Comparison of ENCODE assay signal across 10 cellular contexts in the genomic region with DNA sequence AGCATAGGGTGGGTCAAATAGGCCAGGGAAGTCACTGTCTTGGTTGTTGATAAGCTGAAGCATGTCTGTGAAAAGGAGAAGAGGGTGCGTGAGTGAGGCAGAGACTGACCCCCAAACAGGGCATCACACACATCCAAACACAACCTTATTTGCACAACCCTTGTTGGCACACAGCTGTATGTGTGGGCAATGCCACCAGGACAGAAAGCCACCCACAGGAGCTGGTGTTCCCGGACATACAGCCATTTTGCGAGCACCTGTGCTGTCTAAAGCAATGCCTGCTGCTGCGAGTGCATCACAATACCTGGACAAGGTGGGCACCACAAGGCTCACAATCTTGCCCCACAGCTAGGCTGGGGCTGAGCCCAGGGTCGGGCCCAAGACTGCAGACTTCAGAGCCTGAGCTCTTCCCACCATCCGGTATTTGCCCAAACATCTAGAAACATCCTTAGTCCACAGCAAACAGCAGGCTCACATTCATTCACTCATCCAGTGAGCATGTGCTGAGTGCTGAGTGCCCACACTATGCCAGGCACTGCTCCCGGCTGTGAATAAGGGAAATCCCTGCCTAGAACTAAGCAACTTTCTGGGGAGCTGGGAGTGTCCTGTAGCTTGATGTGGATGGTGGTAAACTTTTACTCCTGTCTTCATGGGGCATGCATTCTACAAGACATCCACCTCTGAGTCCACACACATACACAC. TPM values are rescaled to one million over a fixed set of nuclear protein-coding genes. Genes with fewer than 3 reads are reported as not detected.
DNase-seq lines count a peak whose midpoint lies in the region; ATAC-seq, FAIRE-seq and TF ChIP-seq lines count a peak whose summit lies in the region.
"Had no signal": no experiment of that assay in that cellular context is flagged by ENCODE, and none has a peak within 500 bp of the region (broad histone marks: within the 10 kb centered on the region; RNA-seq: fewer than 3 reads in every experiment).

No MANE protein-coding gene starts in this region.

- no peaks in the 10 kb centered on the region for H3K9me3 ChIP-seq in spleen
- H3K9me3 ChIP-seq in esophagus muscularis mucosa, result no peaks in the 10 kb centered on the region
- H3K9me3 ChIP-seq: tibial artery had no signal

- no peak for TF ChIP-seq POLR2A in spleen (IDR thresholded peaks at IDR 0.05)
- no peak for TF ChIP-seq POLR2A in esophagus muscularis mucosa (IDR thresholded peaks at IDR 0.05; ENCODE audit: low read depth)

- H3K4me3 ChIP-seq in spleen, result no peak overlapping the region
- peak overlapping the region in 1 of 4 donors; percentile 55 for H3K4me3 ChIP-seq in esophagus muscularis mucosa

- H3K27ac Mint-ChIP-seq in activated naive CD4-positive, alpha-beta T cell treated with anti-CD3 and anti-CD28 coated beads for 36 hours, result peak overlapping the region; percentile 77
- peak overlapping the region; percentile 5 to 80 for H3K27ac Mint-ChIP-seq in activated naive CD4-positive, alpha-beta T cell treated with anti-CD3 and anti-CD28 coated beads, Interleukin-2, amount 50 U/mL, for 72 hours

- FAIRE-seq in urothelium cell line (lab: Jason Lieb, UNC), result peak; percentile 32

- H3K9me3 Mint-ChIP-seq in activated naive CD4-positive, alpha-beta T cell treated with anti-CD3 and anti-CD28 coated beads for 36 hours, result no peaks in the 10 kb centered on the region
- H3K9me3 Mint-ChIP-seq in activated naive CD4-positive, alpha-beta T cell treated with anti-CD3 and anti-CD28 coated beads, Interleukin-2, amount 50 U/mL, for 72 hours, result no peaks in the 10 kb centered on the region

- H3K27ac ChIP-seq in layer of hippocampus (ENCODE audit: low read depth, low read length), result peak overlapping the region; percentile 86
- H3K27ac ChIP-seq in spleen, result no peak overlapping the region
- H3K27ac ChIP-seq in esophagus muscularis mucosa (replicated peaks in 1 of 4), result peak overlapping the region in 1 of 4 donors; percentile 20

- no peaks in the 10 kb centered on the region for H3K27me3 Mint-ChIP-seq in activated naive CD4-positive, alpha-beta T cell treated with anti-CD3 and anti-CD28 coated beads for 36 hours (ENCODE audit: low read depth)

- TF ChIP-seq CTCF in spleen (IDR thresholded peaks at IDR 0.05 in 8 of 11, conservative IDR thresholded peaks at IDR 0.05 in 3 of 11), result no peak
- TF ChIP-seq CTCF in esophagus muscularis mucosa (IDR thresholded peaks at IDR 0.05), result no peak

- H3K36me3 ChIP-seq in spleen (peaks cover 0 to 48% (median 27%) of the 10 kb centered on the region in 6 donors), esophagus muscularis mucosa (peaks cover 11 to 52% (median 38%) of the 10 kb centered on the region in 4 donors)

- TF ChIP-seq EP300 in esophagus muscularis mucosa (IDR thresholded peaks at IDR 0.05), result no peak

- peaks cover 68% of the 10 kb centered on the region for H3K4me1 Mint-ChIP-seq in activated naive CD4-positive, alpha-beta T cell treated with anti-CD3 and anti-CD28 coated beads for 36 hours (ENCODE audit: low read depth)

- intact Hi-C loops in activated naive CD4-positive, alpha-beta T cell treated with anti-CD3 and anti-CD28 coated beads for 36 hours (cut with micrococcal nuclease), result loop anchor here (5.0 kb wide), 1 partner anchor 1557 kb away; a partner anchor contains a TSS
- intact Hi-C loops in spleen (cut with DNase I; ENCODE audit: low total_unique reads) (no loop called here), esophagus muscularis mucosa (cut with DNase I) (no loop called here)

- H3K4me3 Mint-ChIP-seq in activated naive CD4-positive, alpha-beta T cell treated with anti-CD3 and anti-CD28 coated beads for 36 hours, result peak overlapping the region; percentile 5

- no peak for ATAC-seq in activated naive CD4-positive, alpha-beta T cell treated with anti-CD3 and anti-CD28 coated beads, Interleukin-2, amount 50 U/mL, for 72 hours
- ATAC-seq in HG03469 (IDR thresholded peaks at IDR 0.05; ENCODE audit: unreplicated experiment), result no peak

- H3K27me3 ChIP-seq in layer of hippocampus (ENCODE audit: control insufficient read depth, insufficient read depth, low read length) (no peaks in the 10 kb centered on the region), spleen (replicated peaks in 1 of 7) (no peaks in the 10 kb centered on the region), esophagus muscularis mucosa (no peaks in the 10 kb centered on the region)
- H3K27me3 ChIP-seq: tibial artery had no signal

- 88 to 92% (median 92%) methylated on average over 6 to 7 of the region's 7 CpGs for WGBS in spleen, 5 donors
- WGBS in esophagus muscularis mucosa, result 77% methylated on average over 7 of the region's 7 CpGs

- CTCF ChIA-PET in activated naive CD4-positive, alpha-beta T cell treated with anti-CD3 and anti-CD28 coated beads for 36 hours (lab: Charles Lee), result interaction anchor here (0.6 to 3.2 kb wide), 9 partner anchors 9 to 550 kb away, joined by 3 to 18 read pairs (median 6); no protein-coding TSS in a partner anchor

- H3K36me3 Mint-ChIP-seq in activated naive CD4-positive, alpha-beta T cell treated with anti-CD3 and anti-CD28 coated beads for 36 hours (ENCODE audit: low read depth), result peaks cover 45% of the 10 kb centered on the region
- H3K36me3 Mint-ChIP-seq in activated naive CD4-positive, alpha-beta T cell treated with anti-CD3 and anti-CD28 coated beads, Interleukin-2, amount 50 U/mL, for 72 hours, result peaks cover 12 to 21% of the 10 kb centered on the region in 2 donors

- no peak for DNase-seq in activated naive CD4-positive, alpha-beta T cell treated with anti-CD3 and anti-CD28 coated beads for 36 hours
- no peak for DNase-seq in activated naive CD4-positive, alpha-beta T cell treated with Interleukin-2 at 50 U/mL for 16 hours
- no peak for DNase-seq in activated naive CD4-positive, alpha-beta T cell treated with anti-CD3 and anti-CD28 coated beads, Interleukin-2, amount 50 U/mL, for 72 hours (ENCODE audit: low spot score in 2 of 2)
- no peak for DNase-seq in urothelium cell line (ENCODE audit: low spot score)
- DNase-seq in spleen, result no peak
- DNase-seq in esophagus muscularis mucosa (ENCODE audit: extremely low spot score), result no peak
- DNase-seq: NCI-H510A treated with DMSO at 0.1 percent for 48 hours, tibial artery had no signal

- peaks cover 34 to 80% (median 54%) of the 10 kb centered on the region in 6 donors for H3K4me1 ChIP-seq in spleen
- H3K4me1 ChIP-seq in esophagus muscularis mucosa, result peaks cover 47 to 95% (median 85%) of the 10 kb centered on the region in 4 donors

RNA-seq across cellular contexts. Expression of a gene that starts 16.2 kb away (rescaled TPM):
- 10 to 100 TPM; 79.3 to 84.9 TPM for total RNA-seq in activated naive CD4-positive, alpha-beta T cell treated with anti-CD3 and anti-CD28 coated beads for 36 hours
- 100 to 1,000 TPM in 1 of 2 donors, 10 to 100 TPM in 1; 67.2 to 103 TPM for total RNA-seq in activated naive CD4-positive, alpha-beta T cell treated with anti-CD3 and anti-CD28 coated beads, Interleukin-2, amount 50 U/mL, for 72 hours
- total RNA-seq in spleen, result 10 to 100 TPM; 35.4 to 74.8 (median 56.7) TPM
- 10 to 100 TPM; 25.0 to 38.2 (median 33.7) TPM for polyA plus RNA-seq in spleen
- total RNA-seq in esophagus muscularis mucosa, result 10 to 100 TPM; 28.1 to 62.6 (median 39.7) TPM
